Comparison of ENCODE assay signal across 25 cellular contexts in the genomic region with DNA sequence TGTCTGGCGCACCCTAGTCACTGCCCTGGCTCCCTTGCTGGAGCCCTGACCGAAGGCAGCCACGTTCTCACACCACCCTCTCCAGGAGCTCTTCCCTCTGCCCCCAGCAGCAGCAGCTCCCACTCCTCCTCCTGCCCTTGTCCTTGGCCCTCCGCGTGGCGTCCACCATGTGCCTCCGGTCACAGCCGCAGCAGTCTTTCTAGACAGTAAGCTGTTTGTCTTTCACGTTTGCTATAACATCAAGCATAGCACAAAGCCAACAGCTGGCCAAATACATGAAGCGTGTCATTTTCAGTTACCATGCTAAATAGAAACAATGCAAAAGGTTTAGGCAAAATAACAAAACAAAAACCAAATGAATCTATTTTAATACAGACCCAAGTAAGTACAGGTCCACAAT. TPM values are rescaled to one million over a fixed set of nuclear protein-coding genes. Genes with fewer than 3 reads are reported as not detected.
DNase-seq lines count a peak whose midpoint lies in the region; ATAC-seq and TF ChIP-seq lines count a peak whose summit lies in the region.
"Had no signal": no experiment of that assay in that cellular context is flagged by ENCODE, and none has a peak within 500 bp of the region (broad histone marks: within the 10 kb centered on the region; RNA-seq: fewer than 3 reads in every experiment).

No MANE protein-coding gene starts in this region.

- no peak for TF ChIP-seq CTCF in mucosa of descending colon (IDR thresholded peaks at IDR 0.05)

- CTCF ChIA-PET in activated naive CD4-positive, alpha-beta T cell treated with anti-CD3 and anti-CD28 coated beads, Interleukin-2, amount 10 ng/mL, durations not matched to agents 7 days and 5 days (lab: Charles Lee), result no interaction called here

- H3K9me3 ChIP-seq in mucosa of descending colon, result no peaks in the 10 kb centered on the region
- H3K9me3 ChIP-seq: right atrium auricular region, thyroid gland had no signal

- peaks cover 17% of the 10 kb centered on the region for H3K36me3 Mint-ChIP-seq in activated naive CD4-positive, alpha-beta T cell treated with anti-CD3 and anti-CD28 coated beads, Interleukin-2, amount 50 U/mL, for 24 hours
- H3K36me3 Mint-ChIP-seq in activated naive CD4-positive, alpha-beta T cell treated with anti-CD3 and anti-CD28 coated beads, Interleukin-2, amount 10 ng/mL, durations not matched to agents 7 days and 5 days, result peaks cover 34% of the 10 kb centered on the region
- peaks cover 33 to 43% of the 10 kb centered on the region in 2 donors for H3K36me3 Mint-ChIP-seq in stimulated activated naive B cell treated with anti-CD40 and anti-IgM and Interleukin-4, amounts not matched to agents 10 μg/mL and 1 μg/mL and 100 μg/mL, for 72 hours

- H3K36me3 ChIP-seq in mucosa of descending colon (ENCODE audit: low read depth), result no peaks in the 10 kb centered on the region

- H3K4me3 ChIP-seq in mucosa of descending colon, result no peak overlapping the region
- H3K4me3 ChIP-seq: PC-9, right atrium auricular region, thyroid gland had no signal

- intact Hi-C loops in mucosa of descending colon (cut with DNase I, micrococcal nuclease), result no loop called here

- no peaks in the 10 kb centered on the region for H3K27me3 Mint-ChIP-seq in activated naive CD4-positive, alpha-beta T cell treated with anti-CD3 and anti-CD28 coated beads, Interleukin-2, amount 50 U/mL, for 24 hours
- H3K27me3 Mint-ChIP-seq in activated naive CD4-positive, alpha-beta T cell treated with anti-CD3 and anti-CD28 coated beads, Interleukin-2, amount 10 ng/mL, durations not matched to agents 7 days and 5 days, result peaks cover 12% of the 10 kb centered on the region
- no peaks in the 10 kb centered on the region for H3K27me3 Mint-ChIP-seq in stimulated activated naive B cell treated with anti-CD40 and anti-IgM and Interleukin-4, amounts not matched to agents 10 μg/mL and 1 μg/mL and 100 μg/mL, for 72 hours
- H3K27me3 Mint-ChIP-seq: activated T-cell treated with anti-CD3 and anti-CD28 coated beads, Interleukin-2, amount 50 U/mL, for 24 hours; memory B cell had no signal

- peak overlapping the region; percentile 16 for H3K4me3 Mint-ChIP-seq in activated naive CD4-positive, alpha-beta T cell treated with anti-CD3 and anti-CD28 coated beads, Interleukin-2, amount 50 U/mL, for 24 hours
- H3K4me3 Mint-ChIP-seq in activated naive CD4-positive, alpha-beta T cell treated with anti-CD3 and anti-CD28 coated beads, Interleukin-2, amount 10 ng/mL, durations not matched to agents 7 days and 5 days, result no peak overlapping the region
- peak overlapping the region in 1 of 2 donors; percentile 26 for H3K4me3 Mint-ChIP-seq in stimulated activated naive B cell treated with anti-CD40 and anti-IgM and Interleukin-4, amounts not matched to agents 10 μg/mL and 1 μg/mL and 100 μg/mL, for 72 hours
- H3K4me3 Mint-ChIP-seq: activated T-cell treated with anti-CD3 and anti-CD28 coated beads, Interleukin-2, amount 50 U/mL, for 24 hours; memory B cell had no signal

- no peak for ATAC-seq in stimulated activated naive B cell treated with anti-CD40 and anti-IgM and Interleukin-4, amounts not matched to agents 10 μg/mL and 1 μg/mL and 100 μg/mL, for 72 hours (replicated peaks)
- no peak for ATAC-seq in GM21390 (IDR thresholded peaks at IDR 0.05; ENCODE audit: unreplicated experiment)
- no peak for ATAC-seq in mucosa of descending colon
- ATAC-seq: activated CD4-positive, CD25-positive, alpha-beta regulatory T cell treated with anti-CD3 and anti-CD28 coated beads, Interleukin-2, amount 50 U/mL, for 24 hours; left cardiac atrium had no signal

- peak overlapping the region; percentile 47 for H3K27ac Mint-ChIP-seq in activated naive CD4-positive, alpha-beta T cell treated with anti-CD3 and anti-CD28 coated beads, Interleukin-2, amount 50 U/mL, for 24 hours
- H3K27ac Mint-ChIP-seq in activated naive CD4-positive, alpha-beta T cell treated with anti-CD3 and anti-CD28 coated beads, Interleukin-2, amount 10 ng/mL, durations not matched to agents 7 days and 5 days, result no peak overlapping the region
- peak overlapping the region; percentile 20 for H3K27ac Mint-ChIP-seq in stimulated activated naive B cell treated with anti-CD40 and anti-IgM and Interleukin-4, amounts not matched to agents 10 μg/mL and 1 μg/mL and 100 μg/mL, for 72 hours
- H3K27ac Mint-ChIP-seq: activated T-cell treated with anti-CD3 and anti-CD28 coated beads, Interleukin-2, amount 50 U/mL, for 24 hours; memory B cell had no signal

- no peak for DNase-seq in activated naive CD4-positive, alpha-beta T cell treated with anti-CD3 and anti-CD28 coated beads, Interleukin-2, amount 10 ng/mL, durations not matched to agents 7 days and 5 days
- DNase-seq in NCI-H69 (lab: John Stamatoyannopoulos, UW) (peak; percentile 5), foreskin melanocyte (peak; percentile 84), G401 (ENCODE audit: low spot score) (no peak), mucosa of descending colon (no peak)
- DNase-seq in stimulated activated naive B cell treated with anti-CD40 and anti-IgM and Interleukin-4, amounts not matched to agents 10 μg/mL and 1 μg/mL and 100 μg/mL, for 72 hours, result no peak
- DNase-seq: activated T-cell treated with anti-CD3 and anti-CD28 coated beads, Interleukin-2, amount 50 U/mL, for 24 hours; HCEC 1CT; Karpas-422; left cardiac atrium; MV-4-11; NCI-H187; NCI-H226; PC-9; Right ventricle myocardium superior; stimulated activated CD4-positive, alpha-beta T cell treated with anti-CD3 and anti-CD28 coated beads, Interleukin-12 subunit alpha, Interleukin-12 subunit beta, amount 100 ng/mL, for 4 hours; stimulated activated CD4-positive, alpha-beta T cell treated with anti-CD3 and anti-CD28 coated beads, Interleukin-4, amount 100 ng/mL, for 24 hours; stimulated activated naive CD4-positive, alpha-beta T cell; SW 1271; thyroid gland had no signal

- H3K4me1 ChIP-seq in mucosa of descending colon (ENCODE audit: low read depth), result peaks cover 8% of the 10 kb centered on the region

- no peaks in the 10 kb centered on the region for H3K9me3 Mint-ChIP-seq in activated naive CD4-positive, alpha-beta T cell treated with anti-CD3 and anti-CD28 coated beads, Interleukin-2, amount 50 U/mL, for 24 hours
- H3K9me3 Mint-ChIP-seq in activated naive CD4-positive, alpha-beta T cell treated with anti-CD3 and anti-CD28 coated beads, Interleukin-2, amount 10 ng/mL, durations not matched to agents 7 days and 5 days, result no peaks in the 10 kb centered on the region
- peaks cover 4% of the 10 kb centered on the region in 2 donors for H3K9me3 Mint-ChIP-seq in stimulated activated naive B cell treated with anti-CD40 and anti-IgM and Interleukin-4, amounts not matched to agents 10 μg/mL and 1 μg/mL and 100 μg/mL, for 72 hours

- in situ Hi-C loops in G401 (cut with HindIII; ENCODE audit: low sequenced_read_pairs), result no loop called here

- peaks cover 26% of the 10 kb centered on the region for H3K4me1 Mint-ChIP-seq in activated naive CD4-positive, alpha-beta T cell treated with anti-CD3 and anti-CD28 coated beads, Interleukin-2, amount 50 U/mL, for 24 hours
- peaks cover 23% of the 10 kb centered on the region for H3K4me1 Mint-ChIP-seq in activated naive CD4-positive, alpha-beta T cell treated with anti-CD3 and anti-CD28 coated beads, Interleukin-2, amount 10 ng/mL, durations not matched to agents 7 days and 5 days
- peaks cover 12 to 31% of the 10 kb centered on the region in 2 donors for H3K4me1 Mint-ChIP-seq in stimulated activated naive B cell treated with anti-CD40 and anti-IgM and Interleukin-4, amounts not matched to agents 10 μg/mL and 1 μg/mL and 100 μg/mL, for 72 hours

RNA-seq across cellular contexts. Expression of a gene that starts 3.3 kb away (rescaled TPM):
- total RNA-seq in G401 (2014; rRNA removed; shearing (Covaris generic)), result 45.7 and 79.6 TPM in 2 replicates
- 10 to 100 TPM; 50.8 to 53.9 (median 51.3) TPM for total RNA-seq in mucosa of descending colon

Comparison
In these comparisons a context has a peak if more than half of its experiments do, and no peak if none do; other contexts are left out.
1. DNase-seq: peak in NCI-H69 (single experiment) and foreskin melanocyte (single experiment); none in activated naive CD4-positive, alpha-beta T cell treated with anti-CD3 and anti-CD28 coated beads, Interleukin-2, amount 10 ng/mL, durations not matched to agents 7 days and 5 days (single experiment), stimulated activated naive B cell treated with anti-CD40 and anti-IgM and Interleukin-4, amounts not matched to agents 10 μg/mL and 1 μg/mL and 100 μg/mL, for 72 hours (single experiment), G401 (single experiment) and mucosa of descending colon (0 of 3).